ENCODE assay signal across 8 cellular contexts in the genomic region with DNA sequence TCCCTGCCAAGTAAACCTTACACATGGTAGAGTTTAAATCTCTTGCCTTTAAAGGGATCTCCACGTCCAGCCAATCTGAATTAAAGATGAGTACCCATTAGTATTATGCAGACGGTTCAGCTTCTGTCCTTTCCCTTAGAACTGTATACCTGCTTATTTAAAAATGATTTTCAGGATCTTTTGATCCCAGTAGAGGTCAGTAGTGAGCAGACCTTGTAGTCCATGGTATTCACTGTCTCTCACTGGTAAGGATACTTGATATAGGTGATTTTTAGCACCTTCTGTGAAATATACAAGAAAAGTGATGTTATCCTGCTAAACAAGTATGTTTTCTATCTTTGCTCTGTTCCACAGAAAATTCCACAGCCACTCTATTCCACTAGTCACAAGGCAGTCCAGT.
DNase-seq lines count a peak whose midpoint lies in the region; ATAC-seq, FAIRE-seq and TF ChIP-seq lines count a peak whose summit lies in the region.

No MANE protein-coding gene starts in this region.

- H3K9me3 ChIP-seq in neuronal stem cell (replicated peaks in 1 of 2; ENCODE audit: control insufficient read depth in 2 of 2, insufficient read depth in 1 of 2, low read depth in 1 of 2, low read length in 2 of 2), result no peaks in the 10 kb centered on the region

- no peak overlapping the region for H2BK15ac ChIP-seq in neuronal stem cell (ENCODE audit: low read length)

- intact Hi-C loops in activated CD4-positive, alpha-beta T cell treated with anti-CD3 and anti-CD28 coated beads, Interleukin-2, amount 10 ng/mL, durations not matched to agents 24 days and 14 days (cut with micrococcal nuclease), result no loop called here

- POLR2A ChIA-PET in AG04449 (lab: Yijun Ruan, JAX), result no interaction called here

- H3K4me3 ChIP-seq in AG04449 (ENCODE audit: low read depth, low read length) (no peak overlapping the region), neuronal stem cell (ENCODE audit: low read length in 2 of 2) (no peak overlapping the region)

- no peak overlapping the region for H2BK12ac ChIP-seq in neuronal stem cell (ENCODE audit: low read length)

- H4K91ac ChIP-seq in neuronal stem cell (ENCODE audit: low read depth, low read length, poor library complexity), result no peak overlapping the region

- no peaks in the 10 kb centered on the region for H3K36me3 ChIP-seq in neuronal stem cell (replicated peaks in 1 of 2; ENCODE audit: control insufficient read depth in 2 of 2, insufficient read depth in 2 of 2, low read length in 2 of 2)

- no peaks in the 10 kb centered on the region for H3K27me3 Mint-ChIP-seq in activated CD4-positive, alpha-beta T cell treated with anti-CD3 and anti-CD28 coated beads, Interleukin-2, amount 10 ng/mL, durations not matched to agents 24 days and 14 days

- FAIRE-seq in endometrium (lab: Jason Lieb, UNC), result peak; percentile 29

- CTCF ChIA-PET in AG04449 (lab: Yijun Ruan, JAX), result interaction anchor here (0.6 to 0.7 kb wide), 2 partner anchors 31 to 751 kb away, joined by 3 read pairs; no protein-coding TSS in a partner anchor

- H3K23ac ChIP-seq in neuronal stem cell (ENCODE audit: low read depth, low read length, poor library complexity), result no peak overlapping the region

- H3K27me3 ChIP-seq in neuronal stem cell (ENCODE audit: control insufficient read depth in 3 of 3, insufficient read depth in 3 of 3, low read depth in 1 of 3, low read length in 3 of 3), result no peaks in the 10 kb centered on the region

- peak; percentile 42 for TF ChIP-seq CTCF in AG04449 (IDR thresholded peaks at IDR 0.05; ENCODE audit: insufficient read depth, low read length, missing control alignments)

- no CpG with 5 or more reads among the region's 2 CpGs for WGBS in neuronal stem cell (ENCODE audit: extremely low coverage in 2 of 2, insufficient read length in 2 of 2, insufficient replicate concordance in 1 of 2), 2 donors

- no peaks in the 10 kb centered on the region for H3K4me1 Mint-ChIP-seq in activated CD4-positive, alpha-beta T cell treated with anti-CD3 and anti-CD28 coated beads, Interleukin-2, amount 10 ng/mL, durations not matched to agents 24 days and 14 days

- H2AK5ac ChIP-seq in neuronal stem cell (ENCODE audit: low read depth, low read length), result no peak overlapping the region

- peaks cover 2 to 3% of the 10 kb centered on the region in 2 donors for H3K4me1 ChIP-seq in neuronal stem cell (ENCODE audit: control insufficient read depth in 2 of 2, insufficient read depth in 1 of 2, low read depth in 1 of 2, low read length in 2 of 2)

- H3K18ac ChIP-seq in neuronal stem cell (ENCODE audit: low read length), result no peak overlapping the region

- no peak overlapping the region for H3K14ac ChIP-seq in neuronal stem cell (ENCODE audit: low read length)

- H3K4me2 ChIP-seq in neuronal stem cell (ENCODE audit: insufficient read depth, low read length, poor library complexity, severe bottlenecking), result no peak overlapping the region

- no peak overlapping the region for H3K4me3 Mint-ChIP-seq in activated CD4-positive, alpha-beta T cell treated with anti-CD3 and anti-CD28 coated beads, Interleukin-2, amount 10 ng/mL, durations not matched to agents 24 days and 14 days

- no peak overlapping the region for H3K4ac ChIP-seq in neuronal stem cell (ENCODE audit: low read length)

- no peak overlapping the region for H3K27ac ChIP-seq in neuronal stem cell (replicated peaks; ENCODE audit: low read length)

- H3K9me3 Mint-ChIP-seq in activated CD4-positive, alpha-beta T cell treated with anti-CD3 and anti-CD28 coated beads, Interleukin-2, amount 10 ng/mL, durations not matched to agents 24 days and 14 days, result no peaks in the 10 kb centered on the region

- no peaks in the 10 kb centered on the region for H3K36me3 Mint-ChIP-seq in activated CD4-positive, alpha-beta T cell treated with anti-CD3 and anti-CD28 coated beads, Interleukin-2, amount 10 ng/mL, durations not matched to agents 24 days and 14 days (ENCODE audit: low read depth)

- H3K79me1 ChIP-seq in neuronal stem cell (ENCODE audit: low read depth, low read length), result no peaks in the 10 kb centered on the region

- H3K27ac Mint-ChIP-seq in activated CD4-positive, alpha-beta T cell treated with anti-CD3 and anti-CD28 coated beads, Interleukin-2, amount 10 ng/mL, durations not matched to agents 24 days and 14 days, result no peak overlapping the region

- no peak overlapping the region for H2BK120ac ChIP-seq in neuronal stem cell (ENCODE audit: low read depth, low read length)

- ATAC-seq in GM18520 (IDR thresholded peaks at IDR 0.05; ENCODE audit: unreplicated experiment) (peak; percentile 75), HG03159 (IDR thresholded peaks at IDR 0.05; ENCODE audit: unreplicated experiment) (peak; percentile 78)

- H3K9ac ChIP-seq in neuronal stem cell (ENCODE audit: low read depth, low read length, poor library complexity), result no peak overlapping the region

- H4K8ac ChIP-seq in neuronal stem cell (ENCODE audit: low read depth, low read length), result no peak overlapping the region

- H2BK5ac ChIP-seq in neuronal stem cell (ENCODE audit: low read length), result no peak overlapping the region

- no peak overlapping the region for H2AFZ ChIP-seq in neuronal stem cell (ENCODE audit: low read length)

- no peak for DNase-seq in AG04449 (ENCODE audit: low read depth, low spot score)
- peak; percentile 13 for DNase-seq in NCI-H748 treated with DMSO at 0.1 percent for 48 hours (lab: John Stamatoyannopoulos, UW)
- peak; percentile 17 for DNase-seq in neuronal stem cell (ENCODE audit: low spot score)
- DNase-seq in islet precursor cell, result no peak
- no peak for DNase-seq in activated CD4-positive, alpha-beta T cell treated with anti-CD3 and anti-CD28 coated beads, Interleukin-2, amount 10 ng/mL, durations not matched to agents 24 days and 14 days

Comparison
In these comparisons a context has a peak if more than half of its experiments do, and no peak if none do; other contexts are left out.
1. DNase-seq: peak in NCI-H748 treated with DMSO at 0.1 percent for 48 hours (single experiment) and neuronal stem cell (single experiment); none in AG04449 (single experiment), islet precursor cell (single experiment) and activated CD4-positive, alpha-beta T cell treated with anti-CD3 and anti-CD28 coated beads, Interleukin-2, amount 10 ng/mL, durations not matched to agents 24 days and 14 days (single experiment).